ENCODE assay signal across 2 cellular contexts in genomic region chr5:120426632-120427275, GRCh38. TPM values are rescaled to one million over a fixed set of nuclear protein-coding genes. Genes with fewer than 3 reads are reported as not detected.
"Had no signal": no experiment of that assay in that cellular context is flagged by ENCODE, and none has a peak within 500 bp of the region (broad histone marks: within the 10 kb centered on the region; RNA-seq: fewer than 3 reads in every experiment).

No MANE protein-coding gene starts in this region.

RNA-seq across cellular contexts. Expression of gene PRR16, which starts 37.3 kb away (rescaled TPM):
- total RNA-seq: OCI-LY7, T-cell had no signal
